23 cellular contexts compared by ENCODE assay signal in the genomic region with DNA sequence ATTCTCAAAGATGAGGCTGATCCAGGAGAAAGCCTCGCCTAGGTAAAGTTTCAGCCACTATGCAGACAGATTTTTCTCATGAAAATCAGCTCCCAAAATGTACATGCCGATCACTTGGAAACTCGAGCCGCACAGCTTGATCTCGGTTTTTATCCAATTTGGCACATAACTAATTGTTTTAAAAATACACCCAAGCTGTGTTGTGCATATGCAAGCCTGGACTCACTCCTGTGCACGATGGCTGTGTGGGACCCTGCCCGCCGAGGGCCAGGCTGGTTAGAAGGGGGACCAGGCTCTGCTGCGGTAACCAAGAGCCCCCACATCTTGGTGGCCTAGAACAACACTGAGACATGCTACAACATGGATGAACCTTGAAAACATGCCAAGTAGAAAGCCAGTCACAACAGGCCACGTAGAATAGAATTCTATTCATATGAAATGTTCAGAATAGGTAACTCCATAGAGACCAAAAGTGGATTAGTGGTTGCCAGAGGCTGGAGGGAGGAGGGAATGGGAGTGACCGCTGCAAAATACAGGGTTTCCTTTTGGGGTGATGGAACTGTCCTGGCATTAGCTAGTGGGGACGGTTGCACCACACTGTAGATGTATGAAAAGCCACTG.
"Had no signal": no experiment of that assay in that cellular context is flagged by ENCODE, and none has a peak within 500 bp of the region (broad histone marks: within the 10 kb centered on the region; RNA-seq: fewer than 3 reads in every experiment).

No MANE protein-coding gene starts in this region.

- H3K4me1 Mint-ChIP-seq: activated naive CD8-positive, alpha-beta T cell treated with anti-CD3 and anti-CD28 coated beads for 36 hours; central memory CD8-positive, alpha-beta T cell had no signal

- DNase-seq: activated CD4-positive, alpha-beta T cell treated with anti-CD3 and anti-CD28 coated beads for 4 hours; activated CD8-positive, alpha-beta memory T cell treated with anti-CD3 and anti-CD28 coated beads, Interleukin-2, amount 50 U/mL, for 4 hours; activated CD8-positive, alpha-beta T cell treated with anti-CD3 and anti-CD28 coated beads for 36 hours; activated gamma-delta T cell treated with Interleukin-2 at 50 U/mL for 16 hours; activated naive CD4-positive, alpha-beta T cell treated with anti-CD3 and anti-CD28 coated beads, Interleukin-2, amount 10 ng/mL, durations not matched to agents 7 days and 5 days; activated naive CD8-positive, alpha-beta T cell treated with anti-CD3 and anti-CD28 coated beads for 36 hours; activated T-cell treated with anti-CD3 and anti-CD28 coated beads, Interleukin-2, amount 50 U/mL, for 72 hours; aorta; MG63; NCI-H1105; NCI-H1436 treated with DMSO at 0.1 percent for 48 hours; NCI-H1930; NCI-H2171; NCI-H2227 treated with DMSO at 0.1 percent for 48 hours; NCI-H526; NCI-H774; NK-92 treated with Interleukin-12 subunit alpha and Interleukin-12 subunit beta, amount 100 ng/mL, for 24 hours; PC-3; SHP77 treated with DMSO at 0.1 percent for 48 hours had no signal

- ATAC-seq: activated CD4-positive, CD25-positive, alpha-beta regulatory T cell treated with anti-CD3 and anti-CD28 coated beads, Interleukin-2, amount 50 U/mL, for 24 hours; activated CD8-positive, alpha-beta T cell treated with anti-CD3 and anti-CD28 coated beads for 36 hours; activated T-cell treated with anti-CD3 and anti-CD28 coated beads, Interleukin-2, amount 50 U/mL, for 72 hours; PC-3 had no signal

- H3K27ac Mint-ChIP-seq: activated CD8-positive, alpha-beta T cell treated with anti-CD3 and anti-CD28 coated beads for 36 hours; activated naive CD4-positive, alpha-beta T cell treated with anti-CD3 and anti-CD28 coated beads, Interleukin-2, amount 10 ng/mL, durations not matched to agents 7 days and 5 days; activated naive CD8-positive, alpha-beta T cell treated with anti-CD3 and anti-CD28 coated beads for 36 hours; activated T-cell treated with anti-CD3 and anti-CD28 coated beads, Interleukin-2, amount 50 U/mL, for 72 hours; activated T-helper 2 cell treated with anti-CD3 and anti-CD28 coated beads, Interferon-gamma antibody, Interleukin-2, Interleukin-4, amounts not matched to agents 10 μg/mL and 5 μg/mL and 100 μg/mL, durations not matched to agents 14 hours and 24 hours and 36 hours; T-helper 1 cell treated with Interleukin-12 subunit alpha and Interleukin-12 subunit beta and Interleukin-4 antibody, amounts not matched to agents 30 μg/mL and 1 μg/mL, for 36 hours had no signal

- H3K4me3 Mint-ChIP-seq: activated CD8-positive, alpha-beta T cell treated with anti-CD3 and anti-CD28 coated beads for 36 hours; activated naive CD4-positive, alpha-beta T cell treated with anti-CD3 and anti-CD28 coated beads, Interleukin-2, amount 10 ng/mL, durations not matched to agents 7 days and 5 days; activated naive CD8-positive, alpha-beta T cell treated with anti-CD3 and anti-CD28 coated beads for 36 hours; activated T-cell treated with anti-CD3 and anti-CD28 coated beads, Interleukin-2, amount 50 U/mL, for 72 hours; central memory CD8-positive, alpha-beta T cell; T-helper 1 cell treated with Interleukin-12 subunit alpha and Interleukin-12 subunit beta and Interleukin-4 antibody, amounts not matched to agents 30 μg/mL and 1 μg/mL, for 36 hours had no signal

- H3K27me3 Mint-ChIP-seq: activated CD8-positive, alpha-beta T cell treated with anti-CD3 and anti-CD28 coated beads for 36 hours; activated naive CD8-positive, alpha-beta T cell treated with anti-CD3 and anti-CD28 coated beads for 36 hours; central memory CD8-positive, alpha-beta T cell had no signal

- H3K36me3 Mint-ChIP-seq: activated naive CD4-positive, alpha-beta T cell treated with anti-CD3 and anti-CD28 coated beads, Interleukin-2, amount 10 ng/mL, durations not matched to agents 7 days and 5 days; activated naive CD8-positive, alpha-beta T cell treated with anti-CD3 and anti-CD28 coated beads for 36 hours had no signal
